ENCODE assay signal across 29 cellular contexts in genomic region chr9:93619272-93619775, GRCh38.
"Had no signal": no experiment of that assay in that cellular context is flagged by ENCODE, and none has a peak within 500 bp of the region (broad histone marks: within the 10 kb centered on the region; RNA-seq: fewer than 3 reads in every experiment).

No MANE protein-coding gene starts in this region.

- H3K36me3 ChIP-seq: brain microvascular endothelial cell had no signal

- DNase-seq: activated B cell treated with CpG ODN at 0.5 μM for 24 hours; activated CD4-positive, alpha-beta memory T cell treated with anti-CD3 and anti-CD28 coated beads, Interleukin-2, amount 10 ng/mL, durations not matched to agents 7 days and 5 days; activated CD4-positive, alpha-beta T cell treated with anti-CD3 and anti-CD28 coated beads for 48 hours; activated CD8-positive, alpha-beta memory T cell treated with anti-CD3 and anti-CD28 coated beads for 24 hours; activated CD8-positive, alpha-beta memory T cell treated with anti-CD3 and anti-CD28 coated beads, Interleukin-2, amount 10 ng/mL, durations not matched to agents 7 days and 5 days; activated effector memory CD4-positive, alpha-beta T cell treated with Interleukin-2 at 50 U/mL for 16 hours; activated naive CD4-positive, alpha-beta T cell treated with anti-CD3 and anti-CD28 coated beads, Interleukin-2, amount 10 ng/mL, durations not matched to agents 7 days and 5 days; activated T-cell treated with anti-CD3 and anti-CD28 coated beads, Interleukin-2, amount 50 U/mL, for 48 hours; amniotic stem cell; aorta; brain microvascular endothelial cell; central memory CD4-positive, alpha-beta T cell; MM.1S; MV-4-11; NCI-H1092; NCI-H1436 treated with DMSO at 0.1 percent for 48 hours; NCI-H1694 treated with DMSO at 0.1 percent for 48 hours; NCI-H2029; NCI-H510A; NCI-H526; NCI-H748 treated with DMSO at 0.1 percent for 48 hours; NK-92 treated with Interleukin-12 subunit alpha and Interleukin-12 subunit beta, amount 100 ng/mL, for 24 hours; PC-9; Right ventricle myocardium superior; SW 1271; T-helper 1 cell; T-helper 2 cell; T-helper 9 cell had no signal

- H3K4me3 Mint-ChIP-seq: activated B cell treated with CpG ODN at 0.5 μM for 24 hours; activated CD4-positive, alpha-beta memory T cell treated with anti-CD3 and anti-CD28 coated beads, Interleukin-2, amount 10 ng/mL, durations not matched to agents 7 days and 5 days; activated CD8-positive, alpha-beta memory T cell treated with anti-CD3 and anti-CD28 coated beads, Interleukin-2, amount 10 ng/mL, durations not matched to agents 7 days and 5 days; activated naive CD4-positive, alpha-beta T cell treated with anti-CD3 and anti-CD28 coated beads, Interleukin-2, amount 10 ng/mL, durations not matched to agents 7 days and 5 days; activated naive CD8-positive, alpha-beta T cell had no signal

- H3K9me3 Mint-ChIP-seq: activated B cell treated with CpG ODN at 0.5 μM for 24 hours; activated CD4-positive, alpha-beta memory T cell treated with anti-CD3 and anti-CD28 coated beads, Interleukin-2, amount 10 ng/mL, durations not matched to agents 7 days and 5 days; activated naive CD4-positive, alpha-beta T cell treated with anti-CD3 and anti-CD28 coated beads, Interleukin-2, amount 10 ng/mL, durations not matched to agents 7 days and 5 days had no signal

- ATAC-seq: activated CD8-positive, alpha-beta memory T cell treated with anti-CD3 and anti-CD28 coated beads, Interleukin-2, amount 10 ng/mL, durations not matched to agents 7 days and 5 days had no signal

- H3K27me3 Mint-ChIP-seq: activated B cell treated with CpG ODN at 0.5 μM for 24 hours; activated CD4-positive, alpha-beta memory T cell treated with anti-CD3 and anti-CD28 coated beads, Interleukin-2, amount 10 ng/mL, durations not matched to agents 7 days and 5 days; activated CD8-positive, alpha-beta memory T cell treated with anti-CD3 and anti-CD28 coated beads, Interleukin-2, amount 10 ng/mL, durations not matched to agents 7 days and 5 days; activated naive CD4-positive, alpha-beta T cell treated with anti-CD3 and anti-CD28 coated beads, Interleukin-2, amount 10 ng/mL, durations not matched to agents 7 days and 5 days; activated naive CD8-positive, alpha-beta T cell had no signal

- H3K4me1 Mint-ChIP-seq: activated CD4-positive, alpha-beta memory T cell treated with anti-CD3 and anti-CD28 coated beads, Interleukin-2, amount 10 ng/mL, durations not matched to agents 7 days and 5 days; activated CD8-positive, alpha-beta memory T cell treated with anti-CD3 and anti-CD28 coated beads, Interleukin-2, amount 10 ng/mL, durations not matched to agents 7 days and 5 days; activated naive CD4-positive, alpha-beta T cell treated with anti-CD3 and anti-CD28 coated beads, Interleukin-2, amount 10 ng/mL, durations not matched to agents 7 days and 5 days had no signal

- H2AFZ ChIP-seq: PC-9 had no signal

- H3K4me2 ChIP-seq: PC-9 had no signal

- H3K4me3 ChIP-seq: PC-9 had no signal

- H3K36me3 Mint-ChIP-seq: activated CD8-positive, alpha-beta memory T cell treated with anti-CD3 and anti-CD28 coated beads, Interleukin-2, amount 10 ng/mL, durations not matched to agents 7 days and 5 days; activated naive CD4-positive, alpha-beta T cell treated with anti-CD3 and anti-CD28 coated beads, Interleukin-2, amount 10 ng/mL, durations not matched to agents 7 days and 5 days; activated naive CD8-positive, alpha-beta T cell had no signal

- H3K27ac Mint-ChIP-seq: activated B cell treated with CpG ODN at 0.5 μM for 24 hours; activated CD8-positive, alpha-beta memory T cell treated with anti-CD3 and anti-CD28 coated beads, Interleukin-2, amount 10 ng/mL, durations not matched to agents 7 days and 5 days; activated naive CD4-positive, alpha-beta T cell treated with anti-CD3 and anti-CD28 coated beads, Interleukin-2, amount 10 ng/mL, durations not matched to agents 7 days and 5 days; activated naive CD8-positive, alpha-beta T cell had no signal

- H3K27me3 ChIP-seq: brain microvascular endothelial cell had no signal

- H3K27ac ChIP-seq: brain microvascular endothelial cell, PC-9 had no signal
